ENCODE assay signal across 23 cellular contexts in genomic region chr2:235678712-235679111, GRCh38.
"Had no signal": no experiment of that assay in that cellular context is flagged by ENCODE, and none has a peak within 500 bp of the region (broad histone marks: within the 10 kb centered on the region; RNA-seq: fewer than 3 reads in every experiment).

No MANE protein-coding gene starts in this region.

- ATAC-seq: activated CD8-positive, alpha-beta T cell treated with anti-CD3 and anti-CD28 coated beads, Interleukin-2, amount 10 ng/mL, durations not matched to agents 7 days and 5 days; activated naive CD4-positive, alpha-beta T cell treated with anti-CD3 and anti-CD28 coated beads, Interleukin-2, amount 50 U/mL, for 72 hours; foreskin keratinocyte; left lung; natural killer cell had no signal

- H3K36me3 Mint-ChIP-seq: activated naive CD4-positive, alpha-beta T cell treated with anti-CD3 and anti-CD28 coated beads, Interleukin-2, amount 50 U/mL, for 72 hours; natural killer cell had no signal

- H3K27ac Mint-ChIP-seq: activated CD8-positive, alpha-beta T cell treated with anti-CD3 and anti-CD28 coated beads, Interleukin-2, amount 10 ng/mL, durations not matched to agents 7 days and 5 days; activated naive CD4-positive, alpha-beta T cell treated with anti-CD3 and anti-CD28 coated beads, Interleukin-2, amount 50 U/mL, for 72 hours; natural killer cell; stimulated activated naive CD8-positive, alpha-beta T cell treated with anti-CD3 and anti-CD28 coated beads, Interleukin-15, Interleukin-2, amounts not matched to agents 100 ng/mL and 50 ng/mL, for 24 hours; T-helper 2 cell treated with Interferon-gamma antibody and Interleukin-4, amounts not matched to agents 5 μg/mL and 100 μg/mL, for 36 hours had no signal

- H3K27ac ChIP-seq: ascending aorta, brain microvascular endothelial cell, foreskin keratinocyte, left lung, neutrophil, ovary, tibial artery, VCaP had no signal

- H3K27me3 ChIP-seq: ascending aorta, brain microvascular endothelial cell, foreskin keratinocyte, ovary, tibial artery had no signal

- H3K36me3 ChIP-seq: ascending aorta, brain microvascular endothelial cell, left lung, neutrophil, ovary, tibial artery had no signal

- H3K4me3 Mint-ChIP-seq: activated CD8-positive, alpha-beta T cell treated with anti-CD3 and anti-CD28 coated beads, Interleukin-2, amount 10 ng/mL, durations not matched to agents 7 days and 5 days; natural killer cell; stimulated activated naive CD8-positive, alpha-beta T cell treated with anti-CD3 and anti-CD28 coated beads, Interleukin-15, Interleukin-2, amounts not matched to agents 100 ng/mL and 50 ng/mL, for 24 hours; T-helper 2 cell treated with Interferon-gamma antibody and Interleukin-4, amounts not matched to agents 5 μg/mL and 100 μg/mL, for 36 hours had no signal

- H3K4me3 ChIP-seq: ascending aorta, left lung, ovary, tibial artery had no signal

- DNase-seq: activated CD4-positive, alpha-beta T cell treated with anti-CD3 and anti-CD28 coated beads for 1 hour; activated CD4-positive, alpha-beta T cell treated with anti-CD3 and anti-CD28 coated beads, Interleukin-2, amount 50 U/mL, for 1 hour; activated CD8-positive, alpha-beta T cell treated with anti-CD3 and anti-CD28 coated beads, Interleukin-2, amount 10 ng/mL, durations not matched to agents 7 days and 5 days; brain microvascular endothelial cell; central memory CD4-positive, alpha-beta T cell; dermis blood vessel endothelial cell; effector CD8-positive, alpha-beta T cell; foreskin keratinocyte; kidney glomerular epithelial cell; left lung; midbrain; natural killer cell; ovary; right cardiac atrium; stimulated activated CD4-positive, alpha-beta T cell treated with anti-CD3 and anti-CD28 coated beads, Interleukin-12 subunit alpha, Interleukin-12 subunit beta, amount 100 ng/mL, for 4 hours; stimulated activated CD4-positive, alpha-beta T cell treated with anti-CD3 and anti-CD28 coated beads, Interleukin-4, amount 100 ng/mL, for 4 hours; tibial artery had no signal

- H3K9me3 Mint-ChIP-seq: activated naive CD4-positive, alpha-beta T cell treated with anti-CD3 and anti-CD28 coated beads, Interleukin-2, amount 50 U/mL, for 72 hours; natural killer cell; stimulated activated naive CD8-positive, alpha-beta T cell treated with anti-CD3 and anti-CD28 coated beads, Interleukin-15, Interleukin-2, amounts not matched to agents 100 ng/mL and 50 ng/mL, for 24 hours; T-helper 2 cell treated with Interferon-gamma antibody and Interleukin-4, amounts not matched to agents 5 μg/mL and 100 μg/mL, for 36 hours had no signal

- H3K4me1 ChIP-seq: ascending aorta, left lung had no signal

- H3K9me3 ChIP-seq: ascending aorta, left lung, neutrophil, ovary, tibial artery had no signal
